1 cellular context compared by ENCODE assay signal in genomic region chr20:62374431-62375152, GRCh38.
TF ChIP-seq lines count a peak whose summit lies in the region.

No MANE protein-coding gene starts in this region.

TF ChIP-seq in K562, 482 proteins besides CTCF, POLR2A, EP300 and RAD21:
- TF ChIP-seq TFAP4 (CRISPR knock-in tag; IDR thresholded peaks at IDR 0.05; ENCODE audit: borderline replicate concordance) (peak; percentile 37; the same call in 1 of the 2 replicates), MCM5 (IDR thresholded peaks at IDR 0.05; ENCODE audit: low read depth) (no peak), POLR2G (IDR thresholded peaks at IDR 0.05; ENCODE audit: low read depth, low read length) (peak; percentile 8; the same call in 1 of the 2 replicates), NCOA1 (IDR thresholded peaks at IDR 0.05; ENCODE audit: low read depth) (no peak), STAT6 (CRISPR knock-in tag; IDR thresholded peaks at IDR 0.05) (no peak), DACH1 (IDR thresholded peaks at IDR 0.05; ENCODE audit: partially characterized antibody) (no peak)
TF ChIP-seq in K562: peak in this region for 2.
